ENCODE assay signal across 14 cellular contexts in genomic region chr1:208208132-208208487, GRCh38. TPM values are rescaled to one million over a fixed set of nuclear protein-coding genes. Genes with fewer than 3 reads are reported as not detected.
A peak's percentile ranks its signal among the peaks of the same experiment; 100 is the strongest.
DNase-seq lines count a peak whose midpoint lies in the region; ATAC-seq, FAIRE-seq and TF ChIP-seq lines count a peak whose summit lies in the region.
"Had no signal": no experiment of that assay in that cellular context is flagged by ENCODE, and none has a peak within 500 bp of the region (broad histone marks: within the 10 kb centered on the region; RNA-seq: fewer than 3 reads in every experiment).

No MANE protein-coding gene starts in this region.

- H3K27ac ChIP-seq in heart right ventricle (peak overlapping the region; percentile 49 to 89 (median 76)), esophagus (ENCODE audit: low read depth in 2 of 2, low read length in 1 of 2) (peak overlapping the region; percentile 84 to 97), osteoblast (ENCODE audit: low read depth, low read length) (peak overlapping the region; percentile 73), vagina (peak overlapping the region; percentile 11), small intestine (ENCODE audit: low read depth in 1 of 2, low read length in 1 of 2) (peak overlapping the region in 1 of 2 donors; percentile 82)

- TF ChIP-seq CTCF in heart right ventricle (IDR thresholded peaks at IDR 0.05) (no peak), osteoblast (IDR thresholded peaks at IDR 0.05; ENCODE audit: extremely low read depth, low read depth, low read length) (no peak), vagina (IDR thresholded peaks at IDR 0.05) (no peak)

- no peaks in the 10 kb centered on the region for H3K9me3 ChIP-seq in heart right ventricle
- no peaks in the 10 kb centered on the region for H3K9me3 ChIP-seq in esophagus (ENCODE audit: control insufficient read depth in 2 of 2, insufficient read depth in 1 of 2, low read depth in 1 of 2, low read length in 1 of 2)
- no peaks in the 10 kb centered on the region for H3K9me3 ChIP-seq in osteoblast (ENCODE audit: low read depth, low read length)
- H3K9me3 ChIP-seq in vagina: no peaks in the 10 kb centered on the region
- no peaks in the 10 kb centered on the region for H3K9me3 ChIP-seq in small intestine (ENCODE audit: control insufficient read depth, low read depth)

- intact Hi-C loops in heart right ventricle (cut with DNase I): loop anchor here in 1 of 10 donors (5.0 kb wide), 1 partner anchor 34 kb away; the partner anchor contains the start of gene PLXNA2
- intact Hi-C loops in left ventricle myocardium superior (cut with micrococcal nuclease): no loop called here
- intact Hi-C loops in vagina (cut with DNase I): no loop called here

- no peaks in the 10 kb centered on the region for H3K27me3 ChIP-seq in heart right ventricle
- no peaks in the 10 kb centered on the region for H3K27me3 ChIP-seq in esophagus (ENCODE audit: control insufficient read depth in 1 of 2, insufficient read depth in 2 of 2, low read length in 2 of 2)
- H3K27me3 ChIP-seq in osteoblast (ENCODE audit: insufficient read depth, low read length): no peaks in the 10 kb centered on the region
- no peaks in the 10 kb centered on the region for H3K27me3 ChIP-seq in vagina
- H3K27me3 ChIP-seq in small intestine (ENCODE audit: control insufficient read depth in 2 of 2, insufficient read depth in 2 of 2, low read length in 2 of 2): no peaks in the 10 kb centered on the region

- no peak overlapping the region for H3K4me3 ChIP-seq in heart right ventricle
- H3K4me3 ChIP-seq in esophagus (ENCODE audit: low read depth in 1 of 2, low read length in 2 of 2): no peak overlapping the region
- H3K4me3 ChIP-seq in osteoblast (ENCODE audit: insufficient read depth, low read length): peak overlapping the region; percentile 8
- no peak overlapping the region for H3K4me3 ChIP-seq in vagina
- H3K4me3 ChIP-seq in small intestine (ENCODE audit: low read depth in 1 of 2, low read length in 2 of 2): no peak overlapping the region
- H3K4me3 ChIP-seq: GM12878 had no signal

- no peaks in the 10 kb centered on the region for H3K79me2 ChIP-seq in osteoblast (ENCODE audit: insufficient read depth, low read length)

- peak overlapping the region; percentile 35 for H3K4me2 ChIP-seq in osteoblast (ENCODE audit: insufficient read depth, low read length)

- H2AFZ ChIP-seq in osteoblast (ENCODE audit: low read length): no peak overlapping the region

- H3K36me3 ChIP-seq in heart right ventricle (peaks cover 0 to 54% (median 0%) of the 10 kb centered on the region in 9 donors), esophagus (ENCODE audit: control insufficient read depth in 2 of 2, insufficient read depth in 2 of 2, low read length in 1 of 2) (peaks cover 2 to 13% of the 10 kb centered on the region in 2 donors), osteoblast (ENCODE audit: insufficient read depth, low read length) (no peaks in the 10 kb centered on the region), vagina (peaks cover 0 to 5% of the 10 kb centered on the region in 2 donors), small intestine (ENCODE audit: control insufficient read depth in 2 of 2, insufficient read depth in 2 of 2, low read length in 2 of 2) (peaks cover 0 to 8% of the 10 kb centered on the region in 2 donors)

- ATAC-seq in heart right ventricle (no peak), left ventricle myocardium superior (no peak), GM21390 (IDR thresholded peaks at IDR 0.05; ENCODE audit: unreplicated experiment) (no peak)
- ATAC-seq: GM12878 had no signal

- DNase-seq in heart right ventricle: no peak
- DNase-seq in left ventricle myocardium superior: no peak
- DNase-seq in osteoblast (ENCODE audit: insufficient read length, low spot score, missing footprints): no peak
- no peak for DNase-seq in vagina (ENCODE audit: extremely low spot score in 2 of 2)
- DNase-seq in activated CD4-positive, alpha-beta T cell treated with anti-CD3 and anti-CD28 coated beads, Interleukin-2, amount 50 U/mL, for 1 hour: no peak
- DNase-seq in small intestine: no peak
- DNase-seq: 8988T; activated CD4-positive, alpha-beta T cell treated with anti-CD3 and anti-CD28 coated beads for 4 hours; CD4-positive, alpha-beta T cell; NCI-H2081; NCI-H82 had no signal

- FAIRE-seq in small intestine (lab: Jason Lieb, UNC): no peak
- FAIRE-seq: GM12878 had no signal

- TF ChIP-seq POLR2A in vagina (IDR thresholded peaks at IDR 0.05): no peak

- H4K20me1 ChIP-seq in osteoblast (ENCODE audit: insufficient read depth, low read length): no peaks in the 10 kb centered on the region

- H3K4me1 ChIP-seq in heart right ventricle: peaks cover 17 to 91% (median 74%) of the 10 kb centered on the region in 9 donors
- peaks cover 11 to 36% of the 10 kb centered on the region in 2 donors for H3K4me1 ChIP-seq in esophagus (ENCODE audit: control insufficient read depth in 2 of 2, insufficient read depth in 2 of 2, low read length in 1 of 2)
- H3K4me1 ChIP-seq in osteoblast (ENCODE audit: insufficient read depth, low read length): peaks cover 40% of the 10 kb centered on the region
- H3K4me1 ChIP-seq in vagina: peaks cover 64% of the 10 kb centered on the region
- peaks cover 1 to 10% of the 10 kb centered on the region in 2 donors for H3K4me1 ChIP-seq in small intestine (ENCODE audit: control insufficient read depth in 2 of 2, insufficient read depth in 1 of 2, low read depth in 1 of 2, low read length in 1 of 2)

RNA-seq across cellular contexts. Expression of gene PLXNA2, which starts 36.1 kb away (rescaled TPM):
- total RNA-seq in heart right ventricle: 10 to 100 TPM; 13.4 to 31.6 (median 18.3) TPM
- 10 to 100 TPM in 1 of 2 donors, 1 to 10 TPM in 1; 6.1 to 11.0 TPM for polyA plus RNA-seq in heart right ventricle
- total RNA-seq in left ventricle myocardium superior: 12.1 TPM
- polyA plus RNA-seq in esophagus: 10 to 100 TPM; 12.6 to 25.5 TPM
- 2.7 and 3.3 TPM in 2 replicates for total RNA-seq in osteoblast
- total RNA-seq in vagina: 38.3 TPM
- 10 to 100 TPM; 10.7 to 17.8 (median 12.5) TPM for polyA plus RNA-seq in small intestine
